ENCODE assay signal across 1 cellular context in the genomic region with DNA sequence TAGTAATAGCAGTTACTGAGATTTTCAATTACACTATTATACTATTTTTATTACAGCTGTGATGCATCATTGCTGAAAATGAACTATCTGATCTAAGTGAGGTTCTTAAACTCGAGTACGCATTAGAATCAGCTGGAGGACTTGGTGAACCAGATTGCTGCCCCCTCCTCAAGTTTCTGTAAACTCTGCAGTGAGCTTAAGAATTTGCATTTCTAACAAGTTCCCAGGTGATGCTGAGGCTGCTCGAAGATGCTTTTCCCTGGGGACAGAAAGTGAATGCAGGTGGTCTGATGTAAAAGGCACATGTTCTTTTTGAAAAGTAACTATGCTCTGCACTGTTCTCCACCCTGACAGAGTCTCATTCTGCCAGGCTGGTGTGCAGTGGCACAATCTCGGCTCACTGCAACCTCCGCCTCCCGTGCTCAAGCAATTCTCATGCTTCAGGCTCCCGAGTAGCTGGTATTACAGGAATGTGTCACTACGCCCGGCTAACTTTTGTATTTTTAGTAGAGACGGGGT.
TF ChIP-seq lines count a peak whose summit lies in the region.

No MANE protein-coding gene starts in this region.

TF ChIP-seq in GM12878, 131 proteins besides CTCF, POLR2A, EP300 and RAD21:
- TF ChIP-seq MYB (IDR thresholded peaks at IDR 0.05; ENCODE audit: borderline replicate concordance, low read depth, low read length) (no peak), EED (IDR thresholded peaks at IDR 0.05; ENCODE audit: low read depth) (no peak), KLF5 (IDR thresholded peaks at IDR 0.05; ENCODE audit: partially characterized antibody) (no peak), MEF2B (IDR thresholded peaks at IDR 0.05; ENCODE audit: partially characterized antibody, poor library complexity, severe bottlenecking) (peak; percentile 31)
